In the genomic region with DNA sequence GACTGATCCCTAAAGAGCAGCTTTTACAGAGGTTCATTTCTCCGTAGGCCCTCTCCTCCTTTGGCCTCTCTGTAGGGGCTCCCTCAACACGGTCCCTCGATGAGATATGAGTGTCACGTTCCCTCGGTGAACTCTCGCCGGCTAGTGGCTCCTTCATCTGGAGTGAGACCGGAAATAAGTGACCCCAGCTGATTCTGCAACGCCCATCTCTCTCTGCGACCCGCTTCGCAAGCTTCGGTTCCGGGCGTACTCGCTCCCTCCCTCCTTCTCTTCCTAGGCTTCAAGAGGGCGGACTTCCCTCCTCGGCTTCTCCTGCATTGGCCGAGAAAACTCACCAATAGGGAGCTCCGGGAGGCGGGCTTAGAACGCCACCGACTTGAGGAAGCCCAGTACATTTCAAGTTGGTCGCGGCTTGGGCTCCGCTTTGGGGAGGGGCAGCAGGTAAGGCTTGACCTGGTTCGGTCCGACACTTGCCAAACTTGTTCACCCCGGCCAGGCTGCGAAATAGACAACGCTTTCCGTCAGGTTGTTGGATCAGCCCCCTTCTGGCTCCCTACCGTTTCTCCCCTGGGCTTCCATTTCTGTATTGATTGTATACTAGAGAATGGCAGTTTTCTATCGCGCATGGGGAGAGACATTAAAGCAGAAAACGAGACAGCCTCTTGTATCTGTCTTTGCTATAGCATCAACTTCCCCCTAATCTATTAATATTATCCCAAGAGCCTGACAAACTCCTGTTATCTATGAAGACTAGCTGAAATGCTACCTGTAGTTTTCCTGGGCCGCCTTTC, we compare ENCODE assay signal across 8 cellular contexts. TPM values are rescaled to one million over a fixed set of nuclear protein-coding genes. Genes with fewer than 3 reads are reported as not detected.
DNase-seq lines count a peak whose midpoint lies in the region; FAIRE-seq lines count a peak whose summit lies in the region.

A gene (minus strand): TSS at position 248 of the 791 bp plus-strand sequence. CDS start 2,816 bp downstream, outside the sequence.
A gene with protein sequence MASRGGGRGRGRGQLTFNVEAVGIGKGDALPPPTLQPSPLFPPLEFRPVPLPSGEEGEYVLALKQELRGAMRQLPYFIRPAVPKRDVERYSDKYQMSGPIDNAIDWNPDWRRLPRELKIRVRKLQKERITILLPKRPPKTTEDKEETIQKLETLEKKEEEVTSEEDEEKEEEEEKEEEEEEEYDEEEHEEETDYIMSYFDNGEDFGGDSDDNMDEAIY (plus strand): TSS at position 363 of the 791 bp plus-strand sequence. CDS start 10,176 bp downstream, outside the sequence.

- in situ Hi-C loops in HAP-1 (cut with MboI; ENCODE audit: low sequenced_read_pairs) = loop anchor here (5.0 kb wide), 1 partner anchor 37 kb away; a partner anchor contains a TSS

- H3K18ac ChIP-seq in neuronal stem cell (ENCODE audit: low read length) = peak within 1 kb of the TSS; percentile 34

- H2BK15ac ChIP-seq in neuronal stem cell (ENCODE audit: low read length) = no peak within 1 kb of the TSS

- H3K23ac ChIP-seq in neuronal stem cell (ENCODE audit: low read depth, low read length, poor library complexity) = no peak within 1 kb of the TSS

- H3K4me2 ChIP-seq in neuronal stem cell (ENCODE audit: insufficient read depth, low read length, poor library complexity, severe bottlenecking) = peak within 1 kb of the TSS; percentile 72

- H3K4me1 ChIP-seq in HAP-1 (peaks cover 29% of the 10 kb centered on the region), neuronal stem cell (ENCODE audit: control insufficient read depth in 2 of 2, insufficient read depth in 1 of 2, low read depth in 1 of 2, low read length in 2 of 2) (peaks cover 13 to 36% of the 10 kb centered on the region in 2 donors), subcutaneous abdominal adipose tissue (ENCODE audit: control insufficient read depth in 5 of 5, insufficient read depth in 5 of 5, low read length in 5 of 5) (peaks cover 8 to 57% (median 56%) of the 10 kb centered on the region in 5 donors)

- no peaks in the 10 kb centered on the region for H3K36me3 ChIP-seq in HAP-1 (replicated peaks)
- H3K36me3 ChIP-seq in MG63 = no peaks in the 10 kb centered on the region
- no peaks in the 10 kb centered on the region for H3K36me3 ChIP-seq in neuronal stem cell (replicated peaks in 1 of 2; ENCODE audit: control insufficient read depth in 2 of 2, insufficient read depth in 2 of 2, low read length in 2 of 2)
- H3K36me3 ChIP-seq in subcutaneous abdominal adipose tissue (ENCODE audit: control insufficient read depth in 5 of 5, insufficient read depth in 5 of 5, low read length in 5 of 5) = no peaks in the 10 kb centered on the region

- no peak within 1 kb of the TSS for H3K14ac ChIP-seq in neuronal stem cell (ENCODE audit: low read length)

- H2AFZ ChIP-seq in neuronal stem cell (ENCODE audit: low read length) = peak within 1 kb of the TSS; percentile 99

- H3K79me1 ChIP-seq in neuronal stem cell (ENCODE audit: low read depth, low read length) = no peaks in the 10 kb centered on the region

- H2AK5ac ChIP-seq in neuronal stem cell (ENCODE audit: low read depth, low read length) = no peak within 1 kb of the TSS

- no peak within 1 kb of the TSS for H4K8ac ChIP-seq in neuronal stem cell (ENCODE audit: low read depth, low read length)

- H2BK12ac ChIP-seq in neuronal stem cell (ENCODE audit: low read length) = no peak within 1 kb of the TSS

- H4K91ac ChIP-seq in neuronal stem cell (ENCODE audit: low read depth, low read length, poor library complexity) = no peak within 1 kb of the TSS

- no peak within 1 kb of the TSS for H3K27ac ChIP-seq in neuronal stem cell (replicated peaks; ENCODE audit: low read length)
- peak within 1 kb of the TSS; percentile 90 for H3K27ac ChIP-seq in subcutaneous abdominal adipose tissue (ENCODE audit: low read depth, low read length)

- H3K9ac ChIP-seq in neuronal stem cell (ENCODE audit: low read depth, low read length, poor library complexity) (peak within 1 kb of the TSS; percentile 13), subcutaneous abdominal adipose tissue (ENCODE audit: low read length in 5 of 5) (peak within 1 kb of the TSS; percentile 84 to 96 (median 94))

- no CpG with 5 or more reads among the region's 37 CpGs for WGBS in neuronal stem cell (ENCODE audit: extremely low coverage in 2 of 2, insufficient read length in 2 of 2, insufficient replicate concordance in 1 of 2), 2 donors

- peak; percentile 84 for DNase-seq in GDM1 (lab: John Stamatoyannopoulos, UW)
- peak; percentile 92 to 95 for DNase-seq in HAP-1 (ENCODE audit: low spot score in 2 of 2)
- peak; percentile 95 for DNase-seq in MG63
- DNase-seq in SIG-M5 (lab: John Stamatoyannopoulos, UW) = peak; percentile 82
- peak; percentile 91 for DNase-seq in activated gamma-delta T cell treated with Interleukin-2 at 50 U/mL for 16 hours
- DNase-seq in frontal cortex (ENCODE audit: low spot score in 2 of 2) = peak; percentile 82 to 88
- DNase-seq in neuronal stem cell (ENCODE audit: low spot score) = peak; percentile 83

- H3K4me3 ChIP-seq in HAP-1 (peak within 1 kb of the TSS; percentile 44), MG63 (peak within 1 kb of the TSS; percentile 91), neuronal stem cell (ENCODE audit: low read length in 2 of 2) (peak within 1 kb of the TSS; percentile 86 to 95), subcutaneous abdominal adipose tissue (ENCODE audit: low read depth in 1 of 5, low read length in 5 of 5) (peak within 1 kb of the TSS; percentile 81 to 98 (median 91))

- no peak within 1 kb of the TSS for H2BK5ac ChIP-seq in neuronal stem cell (ENCODE audit: low read length)

- H3K9me3 ChIP-seq in HAP-1 = no peaks in the 10 kb centered on the region
- H3K9me3 ChIP-seq in MG63 = peaks cover 8% of the 10 kb centered on the region; the same call in 1 of the 2 replicates
- peaks cover 6 to 10% of the 10 kb centered on the region in 2 donors for H3K9me3 ChIP-seq in neuronal stem cell (replicated peaks in 1 of 2; ENCODE audit: control insufficient read depth in 2 of 2, insufficient read depth in 1 of 2, low read depth in 1 of 2, low read length in 2 of 2)
- H3K9me3 ChIP-seq in subcutaneous abdominal adipose tissue (ENCODE audit: control insufficient read depth in 5 of 5, low read length in 5 of 5) = peaks cover 0 to 7% (median 3%) of the 10 kb centered on the region in 5 donors

- no peak for FAIRE-seq in frontal cortex (lab: Jason Lieb, UNC)

- no peak within 1 kb of the TSS for H2BK120ac ChIP-seq in neuronal stem cell (ENCODE audit: low read depth, low read length)

- H3K27me3 ChIP-seq in HAP-1 (ENCODE audit: low read depth) = no peaks in the 10 kb centered on the region
- H3K27me3 ChIP-seq in MG63 = no peaks in the 10 kb centered on the region
- peaks cover 0 to 40% (median 16%) of the 10 kb centered on the region in 3 experiments for H3K27me3 ChIP-seq in neuronal stem cell (ENCODE audit: control insufficient read depth in 3 of 3, insufficient read depth in 3 of 3, low read depth in 1 of 3, low read length in 3 of 3)
- no peaks in the 10 kb centered on the region for H3K27me3 ChIP-seq in subcutaneous abdominal adipose tissue (ENCODE audit: control insufficient read depth in 5 of 5, insufficient read depth in 4 of 5, low read length in 5 of 5)

- H3K4ac ChIP-seq in neuronal stem cell (ENCODE audit: low read length) = no peak within 1 kb of the TSS

RNA-seq across cellular contexts. Expression of the first gene that starts in this region (rescaled TPM):
- total RNA-seq in MG63 (2014; rRNA removed; shearing (Covaris generic); ENCODE audit: low replicate concordance) = 0.30 TPM in 1 of 2 replicates, not detected in the other
- total RNA-seq in frontal cortex = 1.6 TPM
- 0.10 TPM for polyA plus RNA-seq in neuronal stem cell (2013, experiment 1 of 2)
- polyA plus RNA-seq in neuronal stem cell (2013, experiment 2 of 2) = 0.10 TPM

RNA-seq across cellular contexts. Expression of the second gene that starts in this region (rescaled TPM):
- 1.8 and 6.8 TPM in 2 replicates for total RNA-seq in MG63 (2014; rRNA removed; shearing (Covaris generic); ENCODE audit: low replicate concordance)
- total RNA-seq in frontal cortex = 14.7 TPM
- 18.0 TPM for polyA plus RNA-seq in neuronal stem cell (2013, experiment 1 of 2)
- 20.2 TPM for polyA plus RNA-seq in neuronal stem cell (2013, experiment 2 of 2)
